In genomic region chr15:52180196-52180835, GRCh38 we compare ENCODE assay signal across 7 cellular contexts. TPM values are rescaled to one million over a fixed set of nuclear protein-coding genes. Genes with fewer than 3 reads are reported as not detected.
DNase-seq lines count a peak whose midpoint lies in the region; ATAC-seq, FAIRE-seq and TF ChIP-seq lines count a peak whose summit lies in the region.

No MANE protein-coding gene starts in this region.

- H3K4me3 ChIP-seq in Peyer's patch (peak overlapping the region; percentile 64 to 97 (median 90)), HepG2 (replicated peaks in 1 of 3; ENCODE audit: insufficient read depth in 1 of 3, low read depth in 2 of 3, low read length in 3 of 3) (peak overlapping the region; percentile 66 to 80 (median 76)), stomach (peak overlapping the region; percentile 68 to 87 (median 83))

- CTCF ChIA-PET in MCF 10A (lab: Yijun Ruan, JAX): interaction anchor here (0.5 kb wide), 1 partner anchor 105 kb away, joined by 3 read pairs; no protein-coding TSS in a partner anchor
- CTCF ChIA-PET in HepG2 (lab: Yijun Ruan, JAX; ENCODE audit: low intra/inter-chr PET ratio, low total read pairs): no interaction called here

- H3K27me3 Mint-ChIP-seq in MCF 10A (ENCODE audit: insufficient read depth, unreplicated experiment): no peaks in the 10 kb centered on the region

- H3K9me3 Mint-ChIP-seq in MCF 10A (ENCODE audit: unreplicated experiment): no peaks in the 10 kb centered on the region

- peak in 1 of 2 donors; percentile 3 for TF ChIP-seq POLR2A in Peyer's patch (IDR thresholded peaks at IDR 0.05)
- no peak for TF ChIP-seq POLR2A in HepG2 (IDR thresholded peaks at IDR 0.05; ENCODE audit: insufficient read depth in 1 of 2, low read depth in 2 of 2, low read length in 2 of 2)
- TF ChIP-seq POLR2A in stomach (IDR thresholded peaks at IDR 0.05): no peak

- H3K4me1 ChIP-seq in Peyer's patch (no peaks in the 10 kb centered on the region), HepG2 (ENCODE audit: insufficient read depth, low read length) (peaks cover 62% of the 10 kb centered on the region), stomach (peaks cover 5 to 21% (median 19%) of the 10 kb centered on the region in 4 donors)

- intact Hi-C loops in MCF 10A (cut with micrococcal nuclease): no loop called here
- intact Hi-C loops in HepG2 (cut with micrococcal nuclease; ENCODE audit: unreplicated experiment): loop anchor here (10.0 kb wide), 1 partner anchor 554 kb away; no protein-coding TSS in a partner anchor
- intact Hi-C loops in stomach (cut with DNase I; ENCODE audit: low total_unique reads): no loop called here

- 47% methylated on average over 16 of the region's 31 CpGs for WGBS in HepG2 (ENCODE audit: low lambda C conversion rate)
- 9 to 23% (median 12%) methylated on average over 18 to 31 of the region's 31 CpGs for WGBS in stomach, 5 donors

- H3K9me3 ChIP-seq in Peyer's patch (no peaks in the 10 kb centered on the region), HepG2 (ENCODE audit: low read length) (no peaks in the 10 kb centered on the region), stomach (no peaks in the 10 kb centered on the region)

- BruUV-seq in MCF 10A (replicated peaks; lab: Mats Ljungman, UMichigan): TSS peak; percentile 54
- TSS peak; percentile 72 for BruUV-seq in HepG2 (replicated peaks; lab: Mats Ljungman, UMichigan)

- peak overlapping the region; percentile 93 for H3K27ac Mint-ChIP-seq in MCF 10A (ENCODE audit: low read depth, unreplicated experiment)

- no peaks in the 10 kb centered on the region for H3K36me3 Mint-ChIP-seq in MCF 10A (ENCODE audit: insufficient read depth, unreplicated experiment)

- DNase-seq in Peyer's patch (peak in 2 of 3 donors; percentile 55 to 73), MCF 10A (ENCODE audit: unreplicated experiment) (no peak), HepG2 (ENCODE audit: low spot score) (no peak), stomach (no peak), GDM1 (lab: John Stamatoyannopoulos, UW) (no peak)

- peak overlapping the region; percentile 68 for H3K9ac ChIP-seq in HepG2 (ENCODE audit: insufficient read depth, low read depth, low read length)

- ATAC-seq in GM18870 (IDR thresholded peaks at IDR 0.05; ENCODE audit: unreplicated experiment) (peak; percentile 1), HG02840 (IDR thresholded peaks at IDR 0.05; ENCODE audit: low FRiP score, unreplicated experiment) (peak; percentile 22), HepG2 (peak; percentile 28)

- H3K4me1 Mint-ChIP-seq in MCF 10A (ENCODE audit: insufficient read depth, unreplicated experiment): peaks cover 10% of the 10 kb centered on the region

- H3K27me3 ChIP-seq in Peyer's patch: no peaks in the 10 kb centered on the region
- H3K27me3 ChIP-seq in HepG2 (ENCODE audit: control insufficient read depth in 1 of 2, insufficient read depth in 2 of 2, low read length in 2 of 2): 0 out of 5 replicates have a peak, but pooled peaks cover 0 to 4% of the 10 kb centered on the region in 2 experiments
- peaks cover 0 to 10% (median 0%) of the 10 kb centered on the region in 3 donors for H3K27me3 ChIP-seq in stomach

- H2AFZ ChIP-seq in HepG2 (ENCODE audit: low read length): no peak overlapping the region

- H3K36me3 ChIP-seq in Peyer's patch (no peaks in the 10 kb centered on the region), HepG2 (replicated peaks in 1 of 2; ENCODE audit: control insufficient read depth in 1 of 2, insufficient read depth in 2 of 2, low read length in 2 of 2) (no peaks in the 10 kb centered on the region), stomach (no peaks in the 10 kb centered on the region)

- TF ChIP-seq EP300 in HepG2 (IDR thresholded peaks at IDR 0.05; ENCODE audit: low read depth in 2 of 2, low read length in 2 of 2) (no peak), HepG2 (CRISPR knock-in tag; IDR thresholded peaks at IDR 0.05; ENCODE audit: borderline replicate concordance) (no peak), stomach (IDR thresholded peaks at IDR 0.05) (no peak)

- no peak for TF ChIP-seq CTCF in Peyer's patch (IDR thresholded peaks at IDR 0.05)
- no peak for TF ChIP-seq CTCF in MCF 10A (IDR thresholded peaks at IDR 0.05; ENCODE audit: unreplicated experiment)
- no peak for TF ChIP-seq CTCF in HepG2 (CRISPR knock-in tag; IDR thresholded peaks at IDR 0.05)
- TF ChIP-seq CTCF in stomach (IDR thresholded peaks at IDR 0.05): no peak

- FAIRE-seq in HepG2 (lab: Jason Lieb, UNC): no peak

- H3K79me2 ChIP-seq in HepG2 (ENCODE audit: insufficient read depth, low read length): no peaks in the 10 kb centered on the region

- H3K4me3 Mint-ChIP-seq in MCF 10A (ENCODE audit: unreplicated experiment): peak overlapping the region; percentile 81

- TF ChIP-seq RAD21 in HepG2 (CRISPR knock-in tag; IDR thresholded peaks at IDR 0.05): no peak

- in situ Hi-C loops in HepG2 (cut with HindIII; ENCODE audit: extremely low pct_ligation_motif_present, low pct_unique_long_range_greater_than_20kb): no loop called here

- POLR2A ChIA-PET in MCF 10A (lab: Yijun Ruan, JAX): interaction anchor here (0.7 to 2.8 kb wide), 18 partner anchors 10 to 477 kb away, joined by 3 to 22 read pairs (median 8); partner anchors contain the start of gene LEO1
- POLR2A ChIA-PET in HepG2 (lab: Yijun Ruan, JAX): interaction anchor here (1.4 to 2.4 kb wide), 6 partner anchors 9 to 553 kb away, joined by 3 to 10 read pairs (median 4); partner anchors contain the start of gene LEO1

- no peaks in the 10 kb centered on the region for H4K20me1 ChIP-seq in HepG2 (ENCODE audit: insufficient read depth, low read length)

- H3K27ac ChIP-seq in Peyer's patch: peak overlapping the region; percentile 88 to 98 (median 96)
- no peak overlapping the region for H3K27ac ChIP-seq in HepG2 (ENCODE audit: extremely low read length, insufficient read depth, low read length)
- H3K27ac ChIP-seq in stomach: peak overlapping the region; percentile 86 to 98 (median 93)

- peak overlapping the region; percentile 78 for H3K4me2 ChIP-seq in HepG2 (ENCODE audit: low read depth, low read length)

TF ChIP-seq in HepG2, 621 proteins besides CTCF, POLR2A, EP300 and RAD21 (continues in another document):
- TF ChIP-seq ZBTB14 (CRISPR knock-in tag; IDR thresholded peaks at IDR 0.05) (no peak), SRSF9 (IDR thresholded peaks at IDR 0.05; ENCODE audit: borderline replicate concordance, insufficient read depth, low read depth, low read length, poor library complexity, severe bottlenecking) (no peak), ZBTB38 (CRISPR knock-in tag; IDR thresholded peaks at IDR 0.05) (peak; percentile 62), HNRNPLL (IDR thresholded peaks at IDR 0.05; ENCODE audit: low read depth, low read length, poor library complexity, severe bottlenecking) (peak; percentile 26), ZNF232 (CRISPR knock-in tag; IDR thresholded peaks at IDR 0.05; ENCODE audit: borderline replicate concordance) (no peak), HNRNPUL1 (IDR thresholded peaks at IDR 0.05; ENCODE audit: low read depth, low read length) (no peak)
- TF ChIP-seq, protein P1, sequence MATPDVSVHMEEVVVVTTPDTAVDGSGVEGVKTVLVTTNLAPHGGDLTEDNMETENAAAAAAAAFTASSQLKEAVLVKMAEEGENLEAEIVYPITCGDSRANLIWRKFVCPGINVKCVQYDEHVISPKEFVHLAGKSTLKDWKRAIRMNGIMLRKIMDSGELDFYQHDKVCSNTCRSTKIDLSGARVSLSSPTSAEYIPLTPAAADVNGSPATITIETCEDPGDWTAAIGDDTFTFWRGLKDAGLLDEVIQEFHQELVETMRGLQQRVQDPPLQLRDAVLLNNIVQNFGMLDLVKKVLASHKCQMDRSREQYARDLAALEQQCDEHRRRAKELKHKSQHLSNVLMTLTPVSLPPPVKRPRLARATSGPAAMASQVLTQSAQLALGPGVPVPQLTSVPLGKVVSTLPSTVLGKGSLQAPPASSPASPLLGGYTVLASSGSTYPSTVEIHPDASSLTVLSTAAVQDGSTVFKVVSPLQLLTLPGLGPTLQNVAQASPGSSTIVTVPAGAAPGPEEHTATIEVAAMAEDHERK (CRISPR knock-in tag; IDR thresholded peaks at IDR 0.05; ENCODE audit: low read depth): no peak

RNA-seq across cellular contexts. Expression of gene GNB5, which starts 10.9 kb away (rescaled TPM):
- total RNA-seq in Peyer's patch (100 to 1,000 TPM in 1 of 4 donors, 1 to 10 TPM in 3; 6.1 to 120 (median 7.6) TPM), MCF 10A (2022) (31.8 and 33.7 TPM in 2 replicates), HepG2 (2016; rRNA removed; fragmentation: Illumina TruSeq; extraction: Trizol) (13.7 and 17.1 TPM in 2 replicates), stomach (100 to 1,000 TPM in 1 of 5 donors, 10 to 100 TPM in 2, 1 to 10 TPM in 2; 6.4 to 291 (median 14.0) TPM)
- 5.4 and 6.6 TPM in 2 replicates for total RNA-seq in HepG2 (2016; cell fraction: cytosol; rRNA removed; fragmentation: Illumina TruSeq; extraction: Trizol; ENCODE audit: low read depth)
- 12.6 and 16.2 TPM in 2 replicates for total RNA-seq in HepG2 (2016; cell fraction: insoluble cytoplasmic fraction; rRNA removed; fragmentation: Illumina TruSeq; extraction: Trizol)
- 13.3 and 14.1 TPM in 2 replicates for total RNA-seq in HepG2 (2016; cell fraction: membrane; rRNA removed; fragmentation: Illumina TruSeq; extraction: Trizol)
- 7.2 and 7.4 TPM in 2 replicates for total RNA-seq in HepG2 (2016; cell fraction: nucleus; rRNA removed; fragmentation: Illumina TruSeq; extraction: Trizol)
- polyA plus RNA-seq in HepG2 (2011; rRNA removed) (14.4 and 19.7 TPM in 2 replicates), stomach (10 to 100 TPM in 2 of 3 donors, 1 to 10 TPM in 1; 8.1 to 13.6 (median 11.8) TPM)
- 17.2 and 23.8 TPM in 2 replicates for polyA plus RNA-seq in HepG2 (2011; cell fraction: cytosol; rRNA removed)
- 14.8 and 18.3 TPM in 2 replicates for polyA plus RNA-seq in HepG2 (2011; cell fraction: nucleus; rRNA removed)
- 21.2 and 28.3 TPM in 2 replicates for polyA plus RNA-seq in HepG2 (2012)
- polyA plus RNA-seq in HepG2 (2016; cell fraction: cytosol; fragmentation: Illumina TruSeq; extraction: Trizol; ENCODE audit: low read depth): 5.0 and 5.9 TPM in 2 replicates
- 15.6 and 16.3 TPM in 2 replicates for polyA plus RNA-seq in HepG2 (2016; cell fraction: insoluble cytoplasmic fraction; fragmentation: Illumina TruSeq; extraction: Trizol; ENCODE audit: low read depth)
- polyA plus RNA-seq in HepG2 (2016; cell fraction: membrane; fragmentation: Illumina TruSeq; extraction: Trizol; ENCODE audit: low read depth): 9.1 and 9.7 TPM in 2 replicates
- 9.1 and 9.3 TPM in 2 replicates for polyA plus RNA-seq in HepG2 (2016; cell fraction: nucleus; fragmentation: Illumina TruSeq; extraction: Trizol; ENCODE audit: insufficient read depth, low read depth)
- 18.1 and 41.8 TPM in 2 replicates for polyA minus RNA-seq in HepG2 (2011; rRNA and poly(A)+ RNA removed; ENCODE audit: low replicate concordance)
- 13.5 and 18.1 TPM in 2 replicates for polyA minus RNA-seq in HepG2 (2011; cell fraction: cytosol; rRNA and poly(A)+ RNA removed)
- polyA minus RNA-seq in HepG2 (2011; cell fraction: nucleus; rRNA and poly(A)+ RNA removed): 22.7 and 26.6 TPM in 2 replicates

Comparison
In these comparisons a context has a peak if more than half of its experiments do, and no peak if none do; other contexts are left out.
1. DNase-seq: peak in Peyer's patch (2 of 3); none in MCF 10A (single experiment), HepG2 (single experiment), stomach (single experiment) and GDM1 (single experiment).
2. Peak in every context shown above with its lines, with median percentiles within 50 percentile points of each other: ATAC-seq and H3K4me3 ChIP-seq.